In the genomic region with DNA sequence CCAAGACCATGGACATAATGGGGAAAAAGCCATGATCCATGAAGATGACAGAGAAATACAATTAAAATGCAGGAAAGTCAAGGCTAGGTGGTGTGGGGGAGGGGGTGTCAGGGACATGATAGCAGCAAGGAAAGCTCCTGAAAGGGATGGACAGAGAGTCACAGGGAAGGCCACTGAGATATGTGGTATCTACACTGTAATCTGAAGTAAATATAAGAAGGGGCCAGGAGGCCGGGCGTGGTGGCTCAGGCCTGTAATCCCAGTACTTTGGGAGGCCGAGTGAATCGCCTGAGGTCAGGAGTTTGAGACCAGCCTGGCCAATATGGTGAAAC, we compare ENCODE assay signal across 2 cellular contexts.
TF ChIP-seq lines count a peak whose summit lies in the region.

No MANE protein-coding gene starts in this region.

TF ChIP-seq in IMR-90, 13 proteins besides CTCF, POLR2A, EP300 and RAD21:
- TF ChIP-seq, protein P1, sequence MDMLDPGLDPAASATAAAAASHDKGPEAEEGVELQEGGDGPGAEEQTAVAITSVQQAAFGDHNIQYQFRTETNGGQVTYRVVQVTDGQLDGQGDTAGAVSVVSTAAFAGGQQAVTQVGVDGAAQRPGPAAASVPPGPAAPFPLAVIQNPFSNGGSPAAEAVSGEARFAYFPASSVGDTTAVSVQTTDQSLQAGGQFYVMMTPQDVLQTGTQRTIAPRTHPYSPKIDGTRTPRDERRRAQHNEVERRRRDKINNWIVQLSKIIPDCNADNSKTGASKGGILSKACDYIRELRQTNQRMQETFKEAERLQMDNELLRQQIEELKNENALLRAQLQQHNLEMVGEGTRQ (IDR thresholded peaks at IDR 0.05; ENCODE audit: low read depth, low read length), result no peak
- no peak for TF ChIP-seq RFX5 (IDR thresholded peaks at IDR 0.05; ENCODE audit: low read depth, low read length)
- TF ChIP-seq, protein P2, sequence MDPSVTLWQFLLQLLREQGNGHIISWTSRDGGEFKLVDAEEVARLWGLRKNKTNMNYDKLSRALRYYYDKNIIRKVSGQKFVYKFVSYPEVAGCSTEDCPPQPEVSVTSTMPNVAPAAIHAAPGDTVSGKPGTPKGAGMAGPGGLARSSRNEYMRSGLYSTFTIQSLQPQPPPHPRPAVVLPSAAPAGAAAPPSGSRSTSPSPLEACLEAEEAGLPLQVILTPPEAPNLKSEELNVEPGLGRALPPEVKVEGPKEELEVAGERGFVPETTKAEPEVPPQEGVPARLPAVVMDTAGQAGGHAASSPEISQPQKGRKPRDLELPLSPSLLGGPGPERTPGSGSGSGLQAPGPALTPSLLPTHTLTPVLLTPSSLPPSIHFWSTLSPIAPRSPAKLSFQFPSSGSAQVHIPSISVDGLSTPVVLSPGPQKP (IDR thresholded peaks at IDR 0.05; ENCODE audit: borderline replicate concordance, low read depth, low read length), result no peak
- TF ChIP-seq MAFK (IDR thresholded peaks at IDR 0.05; ENCODE audit: low read depth, low read length), result no peak
- no peak for TF ChIP-seq MXI1 (IDR thresholded peaks at IDR 0.05; ENCODE audit: borderline replicate concordance, low read depth, low read length)
- TF ChIP-seq BHLHE40 (IDR thresholded peaks at IDR 0.05; ENCODE audit: low read depth, low read length), result no peak
- no peak for TF ChIP-seq SMC3 (IDR thresholded peaks at IDR 0.05; ENCODE audit: low read depth, low read length)
- no peak for TF ChIP-seq FOS (IDR thresholded peaks at IDR 0.05; ENCODE audit: low read depth, low read length)
- TF ChIP-seq CEBPB (IDR thresholded peaks at IDR 0.05; ENCODE audit: low read depth, low read length), result no peak
- no peak for TF ChIP-seq MAZ (IDR thresholded peaks at IDR 0.05; ENCODE audit: borderline replicate concordance, low read depth, low read length)
- TF ChIP-seq NFE2L2 (IDR thresholded peaks at IDR 0.05; ENCODE audit: low read depth, low read length), result no peak
- no peak for TF ChIP-seq RCOR1 (IDR thresholded peaks at IDR 0.05; ENCODE audit: insufficient replicate concordance, low read length)
- no peak for TF ChIP-seq CHD1 (IDR thresholded peaks at IDR 0.05; ENCODE audit: low read depth, low read length)

TF ChIP-seq in K562, 482 proteins besides CTCF, POLR2A, EP300 and RAD21:
- TF ChIP-seq HMGN3 (IDR thresholded peaks at IDR 0.05; ENCODE audit: borderline replicate concordance, extremely low read depth, insufficient read length, low read depth, low read length), result no peak
- TF ChIP-seq LEF1 (IDR thresholded peaks at IDR 0.05), result no peak
- peak; percentile 30; the same call in 1 of the 2 replicates for TF ChIP-seq SMARCA4 (IDR thresholded peaks at IDR 0.05)
- TF ChIP-seq CBFB (CRISPR knock-in tag; IDR thresholded peaks at IDR 0.05), result no peak
- TF ChIP-seq ADNP (tag; IDR thresholded peaks at IDR 0.05), result peak; percentile 70; the same call in 1 of the 2 replicates
- TF ChIP-seq ARNT (IDR thresholded peaks at IDR 0.05), result no peak
- TF ChIP-seq, protein P3, sequence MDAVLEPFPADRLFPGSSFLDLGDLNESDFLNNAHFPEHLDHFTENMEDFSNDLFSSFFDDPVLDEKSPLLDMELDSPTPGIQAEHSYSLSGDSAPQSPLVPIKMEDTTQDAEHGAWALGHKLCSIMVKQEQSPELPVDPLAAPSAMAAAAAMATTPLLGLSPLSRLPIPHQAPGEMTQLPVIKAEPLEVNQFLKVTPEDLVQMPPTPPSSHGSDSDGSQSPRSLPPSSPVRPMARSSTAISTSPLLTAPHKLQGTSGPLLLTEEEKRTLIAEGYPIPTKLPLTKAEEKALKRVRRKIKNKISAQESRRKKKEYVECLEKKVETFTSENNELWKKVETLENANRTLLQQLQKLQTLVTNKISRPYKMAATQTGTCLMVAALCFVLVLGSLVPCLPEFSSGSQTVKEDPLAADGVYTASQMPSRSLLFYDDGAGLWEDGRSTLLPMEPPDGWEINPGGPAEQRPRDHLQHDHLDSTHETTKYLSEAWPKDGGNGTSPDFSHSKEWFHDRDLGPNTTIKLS (IDR thresholded peaks at IDR 0.05; ENCODE audit: borderline replicate concordance, low read depth), result no peak
- TF ChIP-seq, protein P4, sequence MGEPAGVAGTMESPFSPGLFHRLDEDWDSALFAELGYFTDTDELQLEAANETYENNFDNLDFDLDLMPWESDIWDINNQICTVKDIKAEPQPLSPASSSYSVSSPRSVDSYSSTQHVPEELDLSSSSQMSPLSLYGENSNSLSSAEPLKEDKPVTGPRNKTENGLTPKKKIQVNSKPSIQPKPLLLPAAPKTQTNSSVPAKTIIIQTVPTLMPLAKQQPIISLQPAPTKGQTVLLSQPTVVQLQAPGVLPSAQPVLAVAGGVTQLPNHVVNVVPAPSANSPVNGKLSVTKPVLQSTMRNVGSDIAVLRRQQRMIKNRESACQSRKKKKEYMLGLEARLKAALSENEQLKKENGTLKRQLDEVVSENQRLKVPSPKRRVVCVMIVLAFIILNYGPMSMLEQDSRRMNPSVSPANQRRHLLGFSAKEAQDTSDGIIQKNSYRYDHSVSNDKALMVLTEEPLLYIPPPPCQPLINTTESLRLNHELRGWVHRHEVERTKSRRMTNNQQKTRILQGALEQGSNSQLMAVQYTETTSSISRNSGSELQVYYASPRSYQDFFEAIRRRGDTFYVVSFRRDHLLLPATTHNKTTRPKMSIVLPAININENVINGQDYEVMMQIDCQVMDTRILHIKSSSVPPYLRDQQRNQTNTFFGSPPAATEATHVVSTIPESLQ (CRISPR knock-in tag; IDR thresholded peaks at IDR 0.05), result no peak
- TF ChIP-seq ZNF507 (tag; conservative IDR thresholded peaks at IDR 0.05), result no peak
- TF ChIP-seq ZNF3 (CRISPR knock-in tag; IDR thresholded peaks at IDR 0.05), result no peak
- TF ChIP-seq ARID1B (IDR thresholded peaks at IDR 0.05), result peak; percentile 38; the same call in 1 of the 2 replicates
- TF ChIP-seq ZFPM2 (CRISPR knock-in tag; IDR thresholded peaks at IDR 0.05), result no peak
- no peak for TF ChIP-seq HLTF (IDR thresholded peaks at IDR 0.05)
- TF ChIP-seq ELF4 (CRISPR knock-in tag; IDR thresholded peaks at IDR 0.05), result no peak
- TF ChIP-seq, protein P5, sequence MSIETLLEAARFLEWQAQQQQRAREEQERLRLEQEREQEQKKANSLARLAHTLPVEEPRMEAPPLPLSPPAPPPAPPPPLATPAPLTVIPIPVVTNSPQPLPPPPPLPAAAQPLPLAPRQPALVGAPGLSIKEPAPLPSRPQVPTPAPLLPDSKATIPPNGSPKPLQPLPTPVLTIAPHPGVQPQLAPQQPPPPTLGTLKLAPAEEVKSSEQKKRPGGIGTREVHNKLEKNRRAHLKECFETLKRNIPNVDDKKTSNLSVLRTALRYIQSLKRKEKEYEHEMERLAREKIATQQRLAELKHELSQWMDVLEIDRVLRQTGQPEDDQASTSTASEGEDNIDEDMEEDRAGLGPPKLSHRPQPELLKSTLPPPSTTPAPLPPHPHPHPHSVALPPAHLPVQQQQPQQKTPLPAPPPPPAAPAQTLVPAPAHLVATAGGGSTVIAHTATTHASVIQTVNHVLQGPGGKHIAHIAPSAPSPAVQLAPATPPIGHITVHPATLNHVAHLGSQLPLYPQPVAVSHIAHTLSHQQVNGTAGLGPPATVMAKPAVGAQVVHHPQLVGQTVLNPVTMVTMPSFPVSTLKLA (conservative IDR thresholded peaks at IDR 0.05), result no peak
- TF ChIP-seq KDM1A (IDR thresholded peaks at IDR 0.05), result no peak
- TF ChIP-seq ZNF785 (CRISPR knock-in tag; IDR thresholded peaks at IDR 0.05), result no peak
- TF ChIP-seq ZNF232 (CRISPR knock-in tag; IDR thresholded peaks at IDR 0.05), result no peak
- TF ChIP-seq ZNF217 (CRISPR knock-in tag; IDR thresholded peaks at IDR 0.05), result no peak
- TF ChIP-seq, protein P6, sequence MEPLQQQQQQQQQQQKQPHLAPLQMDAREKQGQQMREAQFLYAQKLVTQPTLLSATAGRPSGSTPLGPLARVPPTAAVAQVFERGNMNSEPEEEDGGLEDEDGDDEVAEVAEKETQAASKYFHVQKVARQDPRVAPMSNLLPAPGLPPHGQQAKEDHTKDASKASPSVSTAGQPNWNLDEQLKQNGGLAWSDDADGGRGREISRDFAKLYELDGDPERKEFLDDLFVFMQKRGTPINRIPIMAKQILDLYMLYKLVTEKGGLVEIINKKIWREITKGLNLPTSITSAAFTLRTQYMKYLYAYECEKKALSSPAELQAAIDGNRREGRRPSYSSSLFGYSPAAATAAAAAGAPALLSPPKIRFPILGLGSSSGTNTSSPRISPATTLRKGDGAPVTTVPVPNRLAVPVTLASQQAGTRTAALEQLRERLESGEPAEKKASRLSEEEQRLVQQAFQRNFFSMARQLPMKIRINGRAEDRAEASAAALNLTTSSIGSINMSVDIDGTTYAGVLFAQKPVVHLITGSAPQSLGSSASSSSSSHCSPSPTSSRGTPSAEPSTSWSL (CRISPR knock-in tag; IDR thresholded peaks at IDR 0.05; ENCODE audit: borderline replicate concordance), result no peak
- no peak for TF ChIP-seq POLR2H (tag; IDR thresholded peaks at IDR 0.05; ENCODE audit: low read depth)
- TF ChIP-seq MAFK (IDR thresholded peaks at IDR 0.05; ENCODE audit: low read length), result no peak
- TF ChIP-seq CBFA2T3 (IDR thresholded peaks at IDR 0.05), result 0 out of 2 replicates have a peak, but pooled peaks have one; percentile 5
- TF ChIP-seq MECOM (CRISPR knock-in tag; IDR thresholded peaks at IDR 0.05), result peak; percentile 76; the same call in 1 of the 2 replicates
- 0 out of 2 replicates have a peak, but pooled peaks have one; percentile 40 for TF ChIP-seq DPF2 (IDR thresholded peaks at IDR 0.05)
- no peak for TF ChIP-seq HDAC8 (tag; IDR thresholded peaks at IDR 0.05)
- no peak for TF ChIP-seq IRF2 (CRISPR knock-in tag; IDR thresholded peaks at IDR 0.05)
- no peak for TF ChIP-seq ERF (CRISPR knock-in tag; IDR thresholded peaks at IDR 0.05)
- no peak for TF ChIP-seq ZNF212 (CRISPR knock-in tag; IDR thresholded peaks at IDR 0.05)
- TF ChIP-seq ZNF143 (CRISPR knock-in tag; IDR thresholded peaks at IDR 0.05), result no peak
- TF ChIP-seq NR4A1 (CRISPR knock-in tag; IDR thresholded peaks at IDR 0.05), result no peak
- no peak for TF ChIP-seq NR4A1 (tag; IDR thresholded peaks at IDR 0.05)
- no peak for TF ChIP-seq RBM22 (IDR thresholded peaks at IDR 0.05; ENCODE audit: low read depth, low read length, poor library complexity, severe bottlenecking)
- TF ChIP-seq ILK (tag; IDR thresholded peaks at IDR 0.05; ENCODE audit: borderline replicate concordance, low read depth), result no peak
- TF ChIP-seq, protein P7, sequence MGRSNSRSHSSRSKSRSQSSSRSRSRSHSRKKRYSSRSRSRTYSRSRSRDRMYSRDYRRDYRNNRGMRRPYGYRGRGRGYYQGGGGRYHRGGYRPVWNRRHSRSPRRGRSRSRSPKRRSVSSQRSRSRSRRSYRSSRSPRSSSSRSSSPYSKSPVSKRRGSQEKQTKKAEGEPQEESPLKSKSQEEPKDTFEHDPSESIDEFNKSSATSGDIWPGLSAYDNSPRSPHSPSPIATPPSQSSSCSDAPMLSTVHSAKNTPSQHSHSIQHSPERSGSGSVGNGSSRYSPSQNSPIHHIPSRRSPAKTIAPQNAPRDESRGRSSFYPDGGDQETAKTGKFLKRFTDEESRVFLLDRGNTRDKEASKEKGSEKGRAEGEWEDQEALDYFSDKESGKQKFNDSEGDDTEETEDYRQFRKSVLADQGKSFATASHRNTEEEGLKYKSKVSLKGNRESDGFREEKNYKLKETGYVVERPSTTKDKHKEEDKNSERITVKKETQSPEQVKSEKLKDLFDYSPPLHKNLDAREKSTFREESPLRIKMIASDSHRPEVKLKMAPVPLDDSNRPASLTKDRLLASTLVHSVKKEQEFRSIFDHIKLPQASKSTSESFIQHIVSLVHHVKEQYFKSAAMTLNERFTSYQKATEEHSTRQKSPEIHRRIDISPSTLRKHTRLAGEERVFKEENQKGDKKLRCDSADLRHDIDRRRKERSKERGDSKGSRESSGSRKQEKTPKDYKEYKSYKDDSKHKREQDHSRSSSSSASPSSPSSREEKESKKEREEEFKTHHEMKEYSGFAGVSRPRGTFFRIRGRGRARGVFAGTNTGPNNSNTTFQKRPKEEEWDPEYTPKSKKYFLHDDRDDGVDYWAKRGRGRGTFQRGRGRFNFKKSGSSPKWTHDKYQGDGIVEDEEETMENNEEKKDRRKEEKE (IDR thresholded peaks at IDR 0.05; ENCODE audit: borderline replicate concordance in 1 of 2, control insufficient read depth in 1 of 2, low read depth in 2 of 2, low read length in 1 of 2), result no peak
- TF ChIP-seq ZBTB17 (CRISPR knock-in tag; IDR thresholded peaks at IDR 0.05), result no peak
- TF ChIP-seq CTBP1 (IDR thresholded peaks at IDR 0.05; ENCODE audit: borderline replicate concordance), result peak; percentile 45; the same call in 1 of the 2 replicates
- TF ChIP-seq PTTG1 (tag; IDR thresholded peaks at IDR 0.05; ENCODE audit: low read depth), result no peak
- TF ChIP-seq KDM5B (IDR thresholded peaks at IDR 0.05; ENCODE audit: insufficient replicate concordance, low read depth, low read length), result no peak
- no peak for TF ChIP-seq FIP1L1 (IDR thresholded peaks at IDR 0.05; ENCODE audit: low read depth, low read length, poor library complexity, severe bottlenecking)
- TF ChIP-seq ZNF699 (CRISPR knock-in tag; IDR thresholded peaks at IDR 0.05; ENCODE audit: insufficient replicate concordance), result no peak
- TF ChIP-seq, protein P8, sequence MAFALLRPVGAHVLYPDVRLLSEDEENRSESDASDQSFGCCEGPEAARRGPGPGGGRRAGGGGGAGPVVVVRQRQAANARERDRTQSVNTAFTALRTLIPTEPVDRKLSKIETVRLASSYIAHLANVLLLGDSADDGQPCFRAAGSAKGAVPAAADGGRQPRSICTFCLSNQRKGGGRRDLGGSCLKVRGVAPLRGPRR (CRISPR knock-in tag; IDR thresholded peaks at IDR 0.05), result no peak
- no peak for TF ChIP-seq ZNF408 (CRISPR knock-in tag; IDR thresholded peaks at IDR 0.05; ENCODE audit: low read depth)
- TF ChIP-seq POU5F1 (IDR thresholded peaks at IDR 0.05; ENCODE audit: borderline replicate concordance, low read depth, low read length, partially characterized antibody), result no peak
- TF ChIP-seq, protein P9, sequence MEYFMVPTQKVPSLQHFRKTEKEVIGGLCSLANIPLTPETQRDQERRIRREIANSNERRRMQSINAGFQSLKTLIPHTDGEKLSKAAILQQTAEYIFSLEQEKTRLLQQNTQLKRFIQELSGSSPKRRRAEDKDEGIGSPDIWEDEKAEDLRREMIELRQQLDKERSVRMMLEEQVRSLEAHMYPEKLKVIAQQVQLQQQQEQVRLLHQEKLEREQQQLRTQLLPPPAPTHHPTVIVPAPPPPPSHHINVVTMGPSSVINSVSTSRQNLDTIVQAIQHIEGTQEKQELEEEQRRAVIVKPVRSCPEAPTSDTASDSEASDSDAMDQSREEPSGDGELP (CRISPR knock-in tag; IDR thresholded peaks at IDR 0.05; ENCODE audit: borderline replicate concordance), result no peak
- no peak for TF ChIP-seq KHSRP (IDR thresholded peaks at IDR 0.05)
- no peak for TF ChIP-seq SMARCA5 (IDR thresholded peaks at IDR 0.05)
